10 cellular contexts compared by ENCODE assay signal in the genomic region with DNA sequence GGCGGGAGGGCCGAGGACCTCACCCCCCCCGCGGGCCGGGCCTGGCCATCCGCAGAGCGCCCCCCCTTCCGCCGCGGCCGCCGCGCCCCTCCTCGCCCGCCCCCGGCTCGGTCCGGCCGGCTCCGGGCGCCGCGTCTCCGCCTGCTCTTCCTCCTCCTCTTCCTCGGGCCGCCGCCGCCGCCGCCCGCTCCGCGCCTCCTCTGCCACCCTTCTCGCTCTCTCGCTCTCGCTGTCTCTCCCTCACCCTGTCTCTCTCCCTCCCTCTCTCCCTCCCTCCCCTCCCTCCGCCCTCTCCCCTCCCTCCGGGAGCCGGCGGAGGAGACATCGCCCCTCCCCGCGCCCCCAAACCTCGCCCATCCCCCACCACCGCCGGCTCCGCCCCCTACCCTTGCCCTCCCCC. TPM values are rescaled to one million over a fixed set of nuclear protein-coding genes. Genes with fewer than 3 reads are reported as not detected.
DNase-seq lines count a peak whose midpoint lies in the region; TF ChIP-seq lines count a peak whose summit lies in the region.
"Had no signal": no experiment of that assay in that cellular context is flagged by ENCODE, and none has a peak within 500 bp of the region (broad histone marks: within the 10 kb centered on the region; RNA-seq: fewer than 3 reads in every experiment).

A gene (minus strand): TSS at position 237 of the 400 bp plus-strand sequence. CDS start 2,883 bp downstream, outside the sequence.

- no peak for DNase-seq in CD14-positive monocyte (ENCODE audit: low spot score)
- no peak for DNase-seq in MG63
- no peak for DNase-seq in activated effector memory CD4-positive, alpha-beta T cell treated with Interleukin-2 at 50 U/mL for 16 hours
- DNase-seq in thyroid gland = no peak
- no peak for DNase-seq in NCI-H146 treated with DMSO at 0.1 percent for 48 hours (lab: John Stamatoyannopoulos, UW; ENCODE audit: unreplicated experiment)
- no peak for DNase-seq in dedifferentiated amniotic fluid mesenchymal stem cell (ENCODE audit: extremely low spot score)
- DNase-seq: stimulated activated CD4-positive, alpha-beta T cell treated with anti-CD3 and anti-CD28 coated beads, Interleukin-4, amount 100 ng/mL, for 24 hours had no signal

- H3K27ac ChIP-seq in ectodermal cell (ENCODE audit: insufficient read depth, low read depth, low read length, poor library complexity, severe bottlenecking) = no peak within 1 kb of the TSS
- H3K27ac ChIP-seq in thyroid gland = no peak within 1 kb of the TSS

- no peak for TF ChIP-seq POLR2A in thyroid gland (IDR thresholded peaks at IDR 0.05)

- no peaks in the 10 kb centered on the region for H3K36me3 Mint-ChIP-seq in CD14-positive monocyte

- H3K27me3 ChIP-seq in MG63 (no peaks in the 10 kb centered on the region), ectodermal cell (ENCODE audit: control insufficient read depth, insufficient read depth, low read length, poor library complexity, severe bottlenecking) (peaks cover 18% of the 10 kb centered on the region), neuron (ENCODE audit: insufficient read depth, low read length) (peaks cover 21% of the 10 kb centered on the region), thyroid gland (peaks cover 11% of the 10 kb centered on the region)

- H3K36me3 ChIP-seq in MG63 (no peaks in the 10 kb centered on the region), ectodermal cell (ENCODE audit: control insufficient read depth, insufficient read depth, low read length) (no peaks in the 10 kb centered on the region), neuron (ENCODE audit: insufficient read depth, low read length) (no peaks in the 10 kb centered on the region), thyroid gland (no peaks in the 10 kb centered on the region)

- H3K9me3 Mint-ChIP-seq in CD14-positive monocyte = peaks cover 0 to 11% (median 2%) of the 10 kb centered on the region in 7 donors

- peaks cover 17% of the 10 kb centered on the region for H3K4me1 ChIP-seq in ectodermal cell (ENCODE audit: control insufficient read depth, insufficient read depth, low read length)
- H3K4me1 ChIP-seq in neuron (ENCODE audit: insufficient read depth, low read length) = peaks cover 17% of the 10 kb centered on the region
- H3K4me1 ChIP-seq in thyroid gland = peaks cover 17 to 24% of the 10 kb centered on the region in 2 donors

- no peak within 1 kb of the TSS for H2AFZ ChIP-seq in neuron (ENCODE audit: low read depth, low read length)

- intact Hi-C loops in CD14-positive monocyte (cut with micrococcal nuclease) (no loop called here), thyroid gland (cut with DNase I) (no loop called here)

- H3K27me3 Mint-ChIP-seq in CD14-positive monocyte (ENCODE audit: low read depth in 3 of 3) = peaks cover 50 to 78% (median 61%) of the 10 kb centered on the region in 3 donors

- peaks cover 30% of the 10 kb centered on the region for H3K4me1 Mint-ChIP-seq in CD14-positive monocyte

- 35 to 40% methylated on average over 40 to 44 of the region's 47 CpGs for WGBS in ectodermal cell, 2 experiments
- WGBS in thyroid gland, 2 donors = 0 to 5% methylated on average over 4 to 21 of the region's 47 CpGs

- peak within 1 kb of the TSS in 1 of 7 donors; percentile 3 for H3K27ac Mint-ChIP-seq in CD14-positive monocyte

- TF ChIP-seq CTCF in CD14-positive monocyte (IDR thresholded peaks at IDR 0.05) (no peak), thyroid gland (IDR thresholded peaks at IDR 0.05) (no peak)

- H3K4me3 ChIP-seq in MG63 = peak within 1 kb of the TSS; percentile 47
- H3K4me3 ChIP-seq in ectodermal cell (ENCODE audit: insufficient read depth, low read depth, low read length) = peak within 1 kb of the TSS; percentile 57
- peak within 1 kb of the TSS; percentile 47 for H3K4me3 ChIP-seq in neuron (ENCODE audit: low read length)
- H3K4me3 ChIP-seq in thyroid gland (replicated peaks in 1 of 3) = peak within 1 kb of the TSS in 1 of 3 donors; percentile 14

- H3K9me3 ChIP-seq in MG63 (no peaks in the 10 kb centered on the region), ectodermal cell (ENCODE audit: control insufficient read depth, low read length) (no peaks in the 10 kb centered on the region), neuron (ENCODE audit: low read length) (no peaks in the 10 kb centered on the region), thyroid gland (no peaks in the 10 kb centered on the region)

- H3K4me3 Mint-ChIP-seq in CD14-positive monocyte = peak within 1 kb of the TSS; percentile 13 to 77

RNA-seq across cellular contexts. Expression of the gene that starts here (rescaled TPM):
- polyA plus RNA-seq in CD14-positive monocyte = not detected
- total RNA-seq in MG63 (2014; rRNA removed; shearing (Covaris generic); ENCODE audit: low replicate concordance) = 3.1 and 3.6 TPM in 2 replicates
- polyA plus RNA-seq in ectodermal cell (2013, experiment 1 of 4) = 17.2 TPM
- 14.0 TPM for polyA plus RNA-seq in ectodermal cell (2013, experiment 2 of 4)
- 10.1 TPM for polyA plus RNA-seq in ectodermal cell (2013, experiment 3 of 4)
- 5.9 TPM for polyA plus RNA-seq in ectodermal cell (2013, experiment 4 of 4)
- under 1 TPM in 2 of 4 donors, not detected in 2; 0.10 to 0.45 TPM for total RNA-seq in thyroid gland
- total RNA-seq: activated CD8-positive, alpha-beta memory T cell treated with anti-CD3 and anti-CD28 coated beads for 36 hours had no signal
